Comparison of ENCODE assay signal across 8 cellular contexts in the genomic region with DNA sequence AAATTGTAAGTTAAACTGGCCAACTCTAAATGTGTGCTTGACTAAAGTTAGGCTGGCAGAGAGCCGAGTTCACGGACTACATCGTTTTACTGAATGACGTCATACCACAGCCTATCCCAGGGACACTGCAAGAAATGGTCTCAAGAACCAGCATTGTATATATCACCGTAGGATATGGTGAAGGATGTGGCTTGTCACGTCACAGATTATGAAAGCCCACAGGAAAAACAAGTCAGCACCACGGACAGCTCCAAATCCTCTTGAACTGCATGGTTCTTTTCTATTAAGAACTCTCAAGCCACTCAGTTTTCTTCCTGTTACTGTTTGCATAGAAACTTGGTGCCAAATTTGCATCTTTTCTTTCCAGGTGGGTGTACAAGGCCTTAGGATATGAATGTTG.
DNase-seq lines count a peak whose midpoint lies in the region; TF ChIP-seq lines count a peak whose summit lies in the region.
"Had no signal": no experiment of that assay in that cellular context is flagged by ENCODE, and none has a peak within 500 bp of the region (broad histone marks: within the 10 kb centered on the region; RNA-seq: fewer than 3 reads in every experiment).

No MANE protein-coding gene starts in this region.

- H3K36me3 ChIP-seq in SK-N-SH (replicated peaks in 1 of 2; ENCODE audit: control insufficient read depth in 1 of 2, insufficient read depth in 2 of 2, low read length in 1 of 2) (no peaks in the 10 kb centered on the region), adipocyte (ENCODE audit: control insufficient read depth, insufficient read depth, low read length, severe bottlenecking) (no peaks in the 10 kb centered on the region)

- H3K27me3 ChIP-seq in SK-N-SH (ENCODE audit: insufficient read depth) (no peaks in the 10 kb centered on the region), adipocyte (replicated peaks; ENCODE audit: control insufficient read depth, insufficient read depth, low read length) (peaks cover 12% of the 10 kb centered on the region)

- TF ChIP-seq RAD21 in SK-N-SH (IDR thresholded peaks at IDR 0.05; ENCODE audit: low read length), result no peak

- no peaks in the 10 kb centered on the region for H3K9me2 ChIP-seq in SK-N-SH

- WGBS in SK-N-SH (ENCODE audit: low lambda C conversion rate), result 58% methylated on average over 7 of the region's 7 CpGs

- H3K9me3 ChIP-seq in SK-N-SH (no peaks in the 10 kb centered on the region), adipocyte (ENCODE audit: control insufficient read depth, low read length) (no peaks in the 10 kb centered on the region)

- no peak overlapping the region for H3K27ac ChIP-seq in SK-N-SH (ENCODE audit: low read depth in 2 of 2, low read length in 1 of 2)
- H3K27ac ChIP-seq: VCaP had no signal

- H3K4me1 ChIP-seq in SK-N-SH (ENCODE audit: control insufficient read depth in 1 of 2, insufficient read depth in 2 of 2, low read depth in 1 of 2, low read length in 1 of 2), result no peaks in the 10 kb centered on the region
- no peaks in the 10 kb centered on the region for H3K4me1 ChIP-seq in adipocyte (ENCODE audit: control insufficient read depth, insufficient read depth, low read length)

- H2AFZ ChIP-seq in SK-N-SH (ENCODE audit: low read depth), result no peak overlapping the region

- DNase-seq in HCEC 1CT (peak; percentile 42), SK-N-SH (no peak), adipocyte (ENCODE audit: low read depth) (peak; percentile 84), kidney glomerular epithelial cell (lab: John Stamatoyannopoulos, UW) (peak; percentile 19), D341Med (ENCODE audit: low spot score) (no peak), NCI-H1694 (lab: John Stamatoyannopoulos, UW) (no peak)
- DNase-seq in stimulated activated CD8-positive, alpha-beta memory T cell treated with anti-CD3 and anti-CD28 coated beads, Interleukin-15, amount 100 ng/mL, for 24 hours (ENCODE audit: low read depth), result peak; percentile 5

- no peaks in the 10 kb centered on the region for H3F3A ChIP-seq in SK-N-SH (replicated peaks; ENCODE audit: insufficient read depth)

- H4K20me1 ChIP-seq in SK-N-SH (ENCODE audit: insufficient read depth), result no peaks in the 10 kb centered on the region

- H3K9ac ChIP-seq in SK-N-SH (no peak overlapping the region), adipocyte (ENCODE audit: low read length) (no peak overlapping the region)

- H3K4me2 ChIP-seq in SK-N-SH, result no peak overlapping the region

- no peaks in the 10 kb centered on the region for H3K79me2 ChIP-seq in SK-N-SH (ENCODE audit: insufficient read depth)

- H3K4me3 ChIP-seq in SK-N-SH (ENCODE audit: low read depth in 2 of 2, low read length in 1 of 2) (no peak overlapping the region), adipocyte (ENCODE audit: low read length) (no peak overlapping the region)

- TF ChIP-seq CTCF in SK-N-SH (IDR thresholded peaks at IDR 0.05), result no peak

- CTCF ChIA-PET in SK-N-SH (lab: Yijun Ruan, JAX), result interaction anchor here (0.7 kb wide), 1 partner anchor 14 kb away, joined by 3 read pairs; no protein-coding TSS in a partner anchor

- TF ChIP-seq EP300 in SK-N-SH (IDR thresholded peaks at IDR 0.05; ENCODE audit: borderline replicate concordance in 1 of 2, low read depth in 1 of 2, low read length in 1 of 2), result no peak

- POLR2A ChIA-PET in SK-N-SH (lab: Yijun Ruan, JAX), result no interaction called here

TF ChIP-seq in SK-N-SH, 30 proteins besides CTCF, POLR2A, EP300 and RAD21:
- TF ChIP-seq REST (IDR thresholded peaks at IDR 0.05; ENCODE audit: low read depth, low read length) (peak; percentile 97), FOXJ3 (CRISPR knock-in tag; IDR thresholded peaks at IDR 0.05) (no peak)
TF ChIP-seq in SK-N-SH: peak in this region for 1.

Comparison
In these comparisons a context has a peak if more than half of its experiments do, and no peak if none do; other contexts are left out.
1. DNase-seq: peak in HCEC 1CT (single experiment), adipocyte (single experiment), kidney glomerular epithelial cell (single experiment) and stimulated activated CD8-positive, alpha-beta memory T cell treated with anti-CD3 and anti-CD28 coated beads, Interleukin-15, amount 100 ng/mL, for 24 hours (single experiment); none in SK-N-SH (single experiment), D341Med (single experiment) and NCI-H1694 (single experiment).